8 cellular contexts compared by ENCODE assay signal in genomic region chr10:31926765-31927596, GRCh38. TPM values are rescaled to one million over a fixed set of nuclear protein-coding genes. Genes with fewer than 3 reads are reported as not detected.
DNase-seq lines count a peak whose midpoint lies in the region; ATAC-seq and TF ChIP-seq lines count a peak whose summit lies in the region.

No MANE protein-coding gene starts in this region.

- no peaks in the 10 kb centered on the region for H3K9me3 Mint-ChIP-seq in activated naive CD4-positive, alpha-beta T cell treated with anti-CD3 and anti-CD28 coated beads, Interleukin-2, amount 50 U/mL, for 24 hours
- H3K9me3 Mint-ChIP-seq in activated CD8-positive, alpha-beta T cell treated with anti-CD3 and anti-CD28 coated beads for 36 hours: no peaks in the 10 kb centered on the region
- no peaks in the 10 kb centered on the region for H3K9me3 Mint-ChIP-seq in stimulated activated naive CD8-positive, alpha-beta T cell treated with anti-CD3 and anti-CD28 coated beads, Interleukin-15, amount 100 ng/mL, for 72 hours

- H3K4me3 Mint-ChIP-seq in activated naive CD4-positive, alpha-beta T cell treated with anti-CD3 and anti-CD28 coated beads, Interleukin-2, amount 50 U/mL, for 24 hours: peak overlapping the region; percentile 92
- H3K4me3 Mint-ChIP-seq in activated CD8-positive, alpha-beta T cell treated with anti-CD3 and anti-CD28 coated beads for 36 hours: peak overlapping the region; percentile 86
- H3K4me3 Mint-ChIP-seq in stimulated activated naive CD8-positive, alpha-beta T cell treated with anti-CD3 and anti-CD28 coated beads, Interleukin-15, amount 100 ng/mL, for 72 hours: peak overlapping the region; percentile 93 to 96

- peaks cover 1% of the 10 kb centered on the region for H3K36me3 Mint-ChIP-seq in activated naive CD4-positive, alpha-beta T cell treated with anti-CD3 and anti-CD28 coated beads, Interleukin-2, amount 50 U/mL, for 24 hours
- no peaks in the 10 kb centered on the region for H3K36me3 Mint-ChIP-seq in activated CD8-positive, alpha-beta T cell treated with anti-CD3 and anti-CD28 coated beads for 36 hours (ENCODE audit: low read depth)

- CTCF ChIA-PET in activated CD8-positive, alpha-beta T cell treated with anti-CD3 and anti-CD28 coated beads for 36 hours (lab: Charles Lee): no interaction called here

- DNase-seq in activated naive CD4-positive, alpha-beta T cell (lab: John Stamatoyannopoulos, UW): no peak
- DNase-seq in activated CD8-positive, alpha-beta T cell treated with anti-CD3 and anti-CD28 coated beads for 36 hours: peak; percentile 13
- no peak for DNase-seq in stimulated activated naive CD8-positive, alpha-beta T cell treated with anti-CD3 and anti-CD28 coated beads, Interleukin-15, amount 100 ng/mL, for 72 hours
- no peak for DNase-seq in NOMO-1 treated with dmso at 0.1 percent for 144 hours (lab: John Stamatoyannopoulos, UW; ENCODE audit: unreplicated experiment)
- DNase-seq in GM13977 (ENCODE audit: low spot score): no peak
- no peak for DNase-seq in NCI-H774 (lab: John Stamatoyannopoulos, UW)

- H3K4me1 Mint-ChIP-seq in activated naive CD4-positive, alpha-beta T cell treated with anti-CD3 and anti-CD28 coated beads, Interleukin-2, amount 50 U/mL, for 24 hours: peaks cover 56% of the 10 kb centered on the region
- H3K4me1 Mint-ChIP-seq in activated CD8-positive, alpha-beta T cell treated with anti-CD3 and anti-CD28 coated beads for 36 hours (ENCODE audit: low read depth): peaks cover 49% of the 10 kb centered on the region
- peaks cover 68% of the 10 kb centered on the region for H3K4me1 Mint-ChIP-seq in stimulated activated naive CD8-positive, alpha-beta T cell treated with anti-CD3 and anti-CD28 coated beads, Interleukin-15, amount 100 ng/mL, for 72 hours

- intact Hi-C loops in activated CD8-positive, alpha-beta T cell treated with anti-CD3 and anti-CD28 coated beads for 36 hours (cut with micrococcal nuclease): no loop called here

- peak overlapping the region; percentile 49 for H3K27ac Mint-ChIP-seq in activated naive CD4-positive, alpha-beta T cell treated with anti-CD3 and anti-CD28 coated beads, Interleukin-2, amount 50 U/mL, for 24 hours
- peak overlapping the region; percentile 78 for H3K27ac Mint-ChIP-seq in activated CD8-positive, alpha-beta T cell treated with anti-CD3 and anti-CD28 coated beads for 36 hours
- peak overlapping the region in 1 of 2 donors; percentile 78 for H3K27ac Mint-ChIP-seq in stimulated activated naive CD8-positive, alpha-beta T cell treated with anti-CD3 and anti-CD28 coated beads, Interleukin-15, amount 100 ng/mL, for 72 hours

- TF ChIP-seq CTCF in activated CD8-positive, alpha-beta T cell treated with anti-CD3 and anti-CD28 coated beads for 36 hours (IDR thresholded peaks at IDR 0.05): no peak
- TF ChIP-seq CTCF in GM13977 (IDR thresholded peaks at IDR 0.05; ENCODE audit: extremely low read depth, insufficient read depth, missing control alignments): no peak

- POLR2A ChIA-PET in activated CD8-positive, alpha-beta T cell treated with anti-CD3 and anti-CD28 coated beads for 36 hours (lab: Charles Lee): interaction anchor here (1.6 kb wide), 1 partner anchor 14 kb away, joined by 3 read pairs; no protein-coding TSS in a partner anchor

- ATAC-seq in activated CD8-positive, alpha-beta T cell treated with anti-CD3 and anti-CD28 coated beads for 36 hours: peak; percentile 1
- peak; percentile 4 for ATAC-seq in stimulated activated naive CD8-positive, alpha-beta T cell treated with anti-CD3 and anti-CD28 coated beads, Interleukin-15, amount 100 ng/mL, for 72 hours

- in situ Hi-C loops in GM13977 (cut with MboI; ENCODE audit: low pct_unique_long_range_greater_than_20kb, low sequenced_read_pairs, unreplicated experiment): no loop called here

- H3K4me3 ChIP-seq in iPS-11a (ENCODE audit: low read depth, low read length): peak overlapping the region; percentile 82

- H3K27me3 Mint-ChIP-seq in activated naive CD4-positive, alpha-beta T cell treated with anti-CD3 and anti-CD28 coated beads, Interleukin-2, amount 50 U/mL, for 24 hours: no peaks in the 10 kb centered on the region
- H3K27me3 Mint-ChIP-seq in activated CD8-positive, alpha-beta T cell treated with anti-CD3 and anti-CD28 coated beads for 36 hours: no peaks in the 10 kb centered on the region
- H3K27me3 Mint-ChIP-seq in stimulated activated naive CD8-positive, alpha-beta T cell treated with anti-CD3 and anti-CD28 coated beads, Interleukin-15, amount 100 ng/mL, for 72 hours: no peaks in the 10 kb centered on the region

RNA-seq across cellular contexts. Expression of gene ARHGAP12, which starts 1.6 kb away (rescaled TPM):
- total RNA-seq in activated CD8-positive, alpha-beta T cell treated with anti-CD3 and anti-CD28 coated beads for 36 hours: 1 to 10 TPM; 4.0 to 4.3 TPM
